Comparison of ENCODE assay signal across 9 cellular contexts in genomic region chr18:65567372-65567771, GRCh38.
DNase-seq lines count a peak whose midpoint lies in the region; FAIRE-seq and TF ChIP-seq lines count a peak whose summit lies in the region.
"Had no signal": no experiment of that assay in that cellular context is flagged by ENCODE, and none has a peak within 500 bp of the region (broad histone marks: within the 10 kb centered on the region; RNA-seq: fewer than 3 reads in every experiment).

No MANE protein-coding gene starts in this region.

- CTCF ChIA-PET in GM10248 (lab: Yijun Ruan, JAX) = interaction anchor here (1.0 kb wide), 1 partner anchor 23 kb away, joined by 3 read pairs; no protein-coding TSS in a partner anchor

- H3K4me3 Mint-ChIP-seq in activated T-cell treated with anti-CD3 and anti-CD28 coated beads, Interleukin-2, amount 50 U/mL, for 24 hours = no peak overlapping the region
- H3K4me3 Mint-ChIP-seq: activated T-cell treated with anti-CD3 and anti-CD28 coated beads, Interleukin-2, amount 50 U/mL, for 72 hours had no signal

- POLR2A ChIA-PET in GM10248 (lab: Yijun Ruan, JAX) = no interaction called here

- no peaks in the 10 kb centered on the region for H3K4me1 Mint-ChIP-seq in activated T-cell treated with anti-CD3 and anti-CD28 coated beads, Interleukin-2, amount 50 U/mL, for 24 hours (ENCODE audit: low read depth)

- H3K36me3 Mint-ChIP-seq in activated T-cell treated with anti-CD3 and anti-CD28 coated beads, Interleukin-2, amount 50 U/mL, for 24 hours (ENCODE audit: low read depth) = no peaks in the 10 kb centered on the region

- DNase-seq in D721Med (ENCODE audit: insufficient read length, low spot score) (no peak), LoVo (ENCODE audit: low spot score) (peak; percentile 13), SIG-M5 treated with dmso at 0.1 percent for 504 hours (lab: John Stamatoyannopoulos, UW; ENCODE audit: unreplicated experiment) (peak; percentile 54), iris pigment epithelial cell (ENCODE audit: low read depth) (peak; percentile 0), UCSD-AML1 (lab: John Stamatoyannopoulos, UW; ENCODE audit: unreplicated experiment) (no peak), HTR-8/SVneo (ENCODE audit: insufficient read length, low spot score) (no peak), GM10248 (ENCODE audit: extremely low spot score) (no peak)
- no peak for DNase-seq in activated T-cell treated with anti-CD3 and anti-CD28 coated beads, Interleukin-2, amount 50 U/mL, for 24 hours
- DNase-seq: activated T-cell treated with anti-CD3 and anti-CD28 coated beads, Interleukin-2, amount 50 U/mL, for 72 hours had no signal

- no peaks in the 10 kb centered on the region for H3K27me3 Mint-ChIP-seq in activated T-cell treated with anti-CD3 and anti-CD28 coated beads, Interleukin-2, amount 50 U/mL, for 24 hours

- H3K9me3 Mint-ChIP-seq in activated T-cell treated with anti-CD3 and anti-CD28 coated beads, Interleukin-2, amount 50 U/mL, for 24 hours = peaks cover 8% of the 10 kb centered on the region

- FAIRE-seq in D721Med (lab: Jason Lieb, UNC) (peak; percentile 100), HTR-8/SVneo (lab: Jason Lieb, UNC) (no peak)

- TF ChIP-seq CTCF in D721Med (IDR thresholded peaks at IDR 0.05; ENCODE audit: insufficient read depth, missing control alignments) = peak; percentile 73
- no peak for TF ChIP-seq CTCF in GM10248 (IDR thresholded peaks at IDR 0.05; ENCODE audit: control extremely low read depth, extremely low read depth, low read depth, missing control alignments)

- no peak overlapping the region for H3K27ac Mint-ChIP-seq in activated T-cell treated with anti-CD3 and anti-CD28 coated beads, Interleukin-2, amount 50 U/mL, for 24 hours
- H3K27ac Mint-ChIP-seq: activated T-cell treated with anti-CD3 and anti-CD28 coated beads, Interleukin-2, amount 50 U/mL, for 72 hours had no signal

Comparison
In these comparisons a context has a peak if more than half of its experiments do, and no peak if none do; other contexts are left out.
1. DNase-seq: peak in LoVo (single experiment), SIG-M5 treated with dmso at 0.1 percent for 504 hours (single experiment) and iris pigment epithelial cell (single experiment); none in D721Med (single experiment), activated T-cell treated with anti-CD3 and anti-CD28 coated beads, Interleukin-2, amount 50 U/mL, for 24 hours (single experiment), UCSD-AML1 (single experiment), HTR-8/SVneo (single experiment) and GM10248 (single experiment).